ENCODE assay signal across 25 cellular contexts in genomic region chr5:40227366-40227765, GRCh38.
"Had no signal": no experiment of that assay in that cellular context is flagged by ENCODE, and none has a peak within 500 bp of the region (broad histone marks: within the 10 kb centered on the region; RNA-seq: fewer than 3 reads in every experiment).

No MANE protein-coding gene starts in this region.

- H3K4me1 Mint-ChIP-seq: neural crest cell had no signal

- ATAC-seq: left lobe of liver had no signal

- DNase-seq: activated CD4-positive, alpha-beta T cell treated with anti-CD3 and anti-CD28 coated beads, Interleukin-2, amount 50 U/mL, for 48 hours; activated CD8-positive, alpha-beta memory T cell treated with anti-CD3 and anti-CD28 coated beads, Interleukin-2, amount 50 U/mL, for 48 hours; activated effector memory CD4-positive, alpha-beta T cell treated with anti-CD3 and anti-CD28 coated beads, Interleukin-2, amount 50 U/mL, for 16 hours; activated naive CD4-positive, alpha-beta T cell treated with anti-CD3 and anti-CD28 coated beads, Interleukin-2, amount 10 ng/mL, durations not matched to agents 7 days and 5 days; activated T-cell treated with anti-CD3 and anti-CD28 coated beads, Interleukin-2, amount 50 U/mL, for 48 hours; caudate nucleus; dermis blood vessel endothelial cell; effector CD8-positive, alpha-beta T cell; erythroblast; kidney; naive B cell; retina; spleen; stimulated activated CD4-positive, alpha-beta T cell treated with anti-CD3 and anti-CD28 coated beads, Interleukin-4, amount 100 ng/mL, for 1 hour; substantia nigra; T-helper 1 cell; tibial artery had no signal

- H3K4me3 Mint-ChIP-seq: activated naive CD4-positive, alpha-beta T cell treated with anti-CD3 and anti-CD28 coated beads, Interleukin-2, amount 10 ng/mL, durations not matched to agents 7 days and 5 days; brain; naive B cell; neural crest cell; stimulated activated naive CD8-positive, alpha-beta T cell treated with anti-CD3 and anti-CD28 coated beads, Interleukin-15, Interleukin-2, amounts not matched to agents 100 ng/mL and 50 ng/mL, for 24 hours had no signal

- H3K9me3 Mint-ChIP-seq: activated naive CD4-positive, alpha-beta T cell treated with anti-CD3 and anti-CD28 coated beads, Interleukin-2, amount 10 ng/mL, durations not matched to agents 7 days and 5 days; brain; naive B cell; neural crest cell; stimulated activated naive CD8-positive, alpha-beta T cell treated with anti-CD3 and anti-CD28 coated beads, Interleukin-15, Interleukin-2, amounts not matched to agents 100 ng/mL and 50 ng/mL, for 24 hours had no signal

- H3K36me3 Mint-ChIP-seq: activated naive CD4-positive, alpha-beta T cell treated with anti-CD3 and anti-CD28 coated beads, Interleukin-2, amount 10 ng/mL, durations not matched to agents 7 days and 5 days; brain; naive B cell had no signal

- H3K36me3 ChIP-seq: spleen, tibial artery had no signal

- H3K4me3 ChIP-seq: lung, spleen, tibial artery had no signal

- FAIRE-seq: kidney, TTC549, urothelium cell line had no signal

- H3K9me3 ChIP-seq: spleen, tibial artery had no signal

- H3K27me3 Mint-ChIP-seq: activated naive CD4-positive, alpha-beta T cell treated with anti-CD3 and anti-CD28 coated beads, Interleukin-2, amount 10 ng/mL, durations not matched to agents 7 days and 5 days; brain; progenitor cell of endocrine pancreas; stimulated activated naive CD8-positive, alpha-beta T cell treated with anti-CD3 and anti-CD28 coated beads, Interleukin-15, Interleukin-2, amounts not matched to agents 100 ng/mL and 50 ng/mL, for 24 hours had no signal

- H3K27me3 ChIP-seq: spleen, tibial artery had no signal

- H3K27ac ChIP-seq: spleen had no signal

- H3K27ac Mint-ChIP-seq: activated naive CD4-positive, alpha-beta T cell treated with anti-CD3 and anti-CD28 coated beads, Interleukin-2, amount 10 ng/mL, durations not matched to agents 7 days and 5 days; brain; naive B cell; progenitor cell of endocrine pancreas; stimulated activated naive CD8-positive, alpha-beta T cell treated with anti-CD3 and anti-CD28 coated beads, Interleukin-15, Interleukin-2, amounts not matched to agents 100 ng/mL and 50 ng/mL, for 24 hours had no signal
